8 cellular contexts compared by ENCODE assay signal in the genomic region with DNA sequence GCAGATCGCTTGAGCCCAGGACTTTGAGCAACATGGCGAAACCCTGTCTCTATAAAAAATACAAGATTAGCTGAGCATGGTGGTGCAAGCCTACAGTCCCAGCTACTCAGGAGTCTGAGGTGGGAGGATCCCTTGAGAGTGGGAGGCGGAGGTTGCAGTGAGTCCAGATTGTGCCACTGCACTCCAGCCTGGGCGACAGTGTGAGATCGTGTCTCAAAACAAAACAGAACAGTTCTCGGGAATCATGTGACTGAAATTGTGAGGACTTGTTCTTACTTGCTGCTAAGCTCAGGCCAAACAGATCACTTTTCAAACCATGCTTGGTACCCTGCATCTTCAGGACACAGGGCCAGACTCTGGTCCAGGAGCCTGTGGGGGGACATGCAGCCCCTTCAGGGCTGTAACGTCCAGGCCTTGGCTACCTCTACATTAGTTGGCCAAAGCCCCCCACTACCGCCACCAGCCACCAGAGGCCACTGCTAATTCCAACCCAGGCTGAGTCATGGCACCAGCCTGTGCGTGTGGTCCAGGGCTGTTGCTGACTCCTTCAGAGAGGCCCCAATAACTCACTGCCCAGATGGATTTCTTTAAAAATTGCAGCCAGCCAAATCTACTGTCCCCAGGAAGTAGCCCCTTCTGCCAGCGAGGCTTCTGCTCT. TPM values are rescaled to one million over a fixed set of nuclear protein-coding genes. Genes with fewer than 3 reads are reported as not detected.
DNase-seq lines count a peak whose midpoint lies in the region; TF ChIP-seq lines count a peak whose summit lies in the region.

No MANE protein-coding gene starts in this region.

- H3K27me3 Mint-ChIP-seq in endodermal cell (ENCODE audit: insufficient read depth), result peaks cover 5% of the 10 kb centered on the region
- H3K27me3 Mint-ChIP-seq in neural progenitor cell (ENCODE audit: insufficient read depth, low read depth), result peaks cover 6% of the 10 kb centered on the region

- TF ChIP-seq POLR2A in uterus (IDR thresholded peaks at IDR 0.05), result no peak

- 85 to 87% methylated on average over 6 to 10 of the region's 10 CpGs for whole genome bisulfite sequencing in endodermal cell (ENCODE audit: insufficient coverage in 1 of 2, insufficient read length in 1 of 2), 2 experiments

- no peaks in the 10 kb centered on the region for H3K27me3 ChIP-seq in endodermal cell (ENCODE audit: control insufficient read depth, insufficient read depth, low read length, poor library complexity, severe bottlenecking)
- H3K27me3 ChIP-seq in neural progenitor cell, result no peaks in the 10 kb centered on the region
- no peaks in the 10 kb centered on the region for H3K27me3 ChIP-seq in uterus

- H3K4me3 Mint-ChIP-seq in endodermal cell, result no peak overlapping the region
- H3K4me3 Mint-ChIP-seq in neural progenitor cell, result no peak overlapping the region

- no peak overlapping the region for H3K4me2 ChIP-seq in neural progenitor cell

- peaks cover 10% of the 10 kb centered on the region for H3F3A ChIP-seq in neural progenitor cell (ENCODE audit: low read depth)

- H4K20me1 ChIP-seq in neural progenitor cell (ENCODE audit: low read depth), result no peaks in the 10 kb centered on the region

- intact Hi-C loops in uterus (cut with DNase I; ENCODE audit: low total_unique reads), result no loop called here

- H3K9me3 ChIP-seq in endodermal cell (ENCODE audit: control insufficient read depth, low read length) (peaks cover 13% of the 10 kb centered on the region), neural progenitor cell (ENCODE audit: low read depth) (no peaks in the 10 kb centered on the region), uterus (no peaks in the 10 kb centered on the region)

- H3K36me3 Mint-ChIP-seq in endodermal cell (ENCODE audit: low read depth) (peaks cover 13% of the 10 kb centered on the region), neural progenitor cell (no peaks in the 10 kb centered on the region)

- H3K9me3 Mint-ChIP-seq in endodermal cell (peaks cover 19% of the 10 kb centered on the region), neural progenitor cell (peaks cover 3% of the 10 kb centered on the region)

- peaks cover 7% of the 10 kb centered on the region for H3K4me1 Mint-ChIP-seq in endodermal cell
- H3K4me1 Mint-ChIP-seq in neural progenitor cell, result peaks cover 4% of the 10 kb centered on the region

- peak overlapping the region; percentile 7 for H2AFZ ChIP-seq in neural progenitor cell (replicated peaks)

- H3K27ac Mint-ChIP-seq in endodermal cell (no peak overlapping the region), neural progenitor cell (no peak overlapping the region)

- DNase-seq in ELR (ENCODE audit: low read depth) (peak; percentile 81), HT1080 (ENCODE audit: low read depth) (peak; percentile 64), endodermal cell (peak; percentile 93), neural progenitor cell (ENCODE audit: low spot score) (peak; percentile 71), uterus (no peak), NCI-H345 treated with DMSO at 0.1 percent for 48 hours (lab: John Stamatoyannopoulos, UW; ENCODE audit: unreplicated experiment) (no peak), pons (ENCODE audit: low spot score) (no peak)

- TF ChIP-seq CTCF in WI38 (IDR thresholded peaks at IDR 0.05; ENCODE audit: low read depth, low read length), result peak; percentile 86
- TF ChIP-seq CTCF in endodermal cell (conservative IDR thresholded peaks at IDR 0.05), result peak; percentile 82
- peak; percentile 65 for TF ChIP-seq CTCF in neural progenitor cell (IDR thresholded peaks at IDR 0.05)
- TF ChIP-seq CTCF in uterus (IDR thresholded peaks at IDR 0.05), result peak in 2 of 4 experiments; percentile 15 to 20

- no peaks in the 10 kb centered on the region for H3K79me2 ChIP-seq in neural progenitor cell (ENCODE audit: low read depth)

- H3K4me1 ChIP-seq in endodermal cell (ENCODE audit: control insufficient read depth, insufficient read depth, low read length) (no peaks in the 10 kb centered on the region), neural progenitor cell (peaks cover 17% of the 10 kb centered on the region), uterus (no peaks in the 10 kb centered on the region)

- H3K9ac ChIP-seq in endodermal cell (ENCODE audit: extremely low read depth, low read length, poor library complexity, severe bottlenecking), result no peak overlapping the region
- no peak overlapping the region for H3K9ac ChIP-seq in neural progenitor cell

- H3K36me3 ChIP-seq in endodermal cell (ENCODE audit: control insufficient read depth, insufficient read depth, low read length) (no peaks in the 10 kb centered on the region), neural progenitor cell (no peaks in the 10 kb centered on the region), uterus (no peaks in the 10 kb centered on the region)

- no peak overlapping the region for H3K4me3 ChIP-seq in WI38 (ENCODE audit: low read depth, low read length)
- no peak overlapping the region for H3K4me3 ChIP-seq in endodermal cell (ENCODE audit: low read length)
- no peak overlapping the region for H3K4me3 ChIP-seq in neural progenitor cell
- H3K4me3 ChIP-seq in uterus, result no peak overlapping the region

- H3K27ac ChIP-seq in endodermal cell (ENCODE audit: low read depth, low read length) (no peak overlapping the region), neural progenitor cell (no peak overlapping the region), uterus (no peak overlapping the region)

RNA-seq across cellular contexts. Expression of gene SYNDIG1L, which starts 33.4 kb away (rescaled TPM):
- total RNA-seq in HT1080 (2014; rRNA removed; shearing (Covaris generic)), result not detected in 2 replicates
- not detected in 2 replicates for polyA plus RNA-seq in HT1080 (2015; cell fraction: cytosol; rRNA removed)
- polyA plus RNA-seq in HT1080 (2015; cell fraction: nucleus; rRNA removed), result not detected in 2 replicates
- total RNA-seq in endodermal cell (1 to 10 TPM; 2.0 to 4.1 TPM), neural progenitor cell (ENCODE audit: low replicate concordance) (0.40 TPM in 1 of 2 replicates, not detected in the other), uterus (under 1 TPM in 2 of 4 donors, not detected in 2; 0.14 to 0.30 TPM)
- 0.57 TPM for polyA plus RNA-seq in endodermal cell (2013, experiment 1 of 2)
- 0.79 TPM for polyA plus RNA-seq in endodermal cell (2013, experiment 2 of 2)

RNA-seq across cellular contexts. Expression of gene NPC2, which starts 33.7 kb away (rescaled TPM):
- 203 and 243 TPM in 2 replicates for total RNA-seq in HT1080 (2014; rRNA removed; shearing (Covaris generic))
- 201 and 245 TPM in 2 replicates for polyA plus RNA-seq in HT1080 (2015; cell fraction: cytosol; rRNA removed)
- 103 and 154 TPM in 2 replicates for polyA plus RNA-seq in HT1080 (2015; cell fraction: nucleus; rRNA removed)
- 100 to 1,000 TPM; 279 to 462 TPM for total RNA-seq in endodermal cell
- polyA plus RNA-seq in endodermal cell (2013, experiment 1 of 2), result 171 TPM
- 175 TPM for polyA plus RNA-seq in endodermal cell (2013, experiment 2 of 2)
- 371 and 405 TPM in 2 replicates for total RNA-seq in neural progenitor cell (ENCODE audit: low replicate concordance)
- 100 to 1,000 TPM; 151 to 353 (median 209) TPM for total RNA-seq in uterus

RNA-seq across cellular contexts. Expression of gene ISCA2, which starts 34.1 kb away (rescaled TPM):
- 21.1 and 23.3 TPM in 2 replicates for total RNA-seq in HT1080 (2014; rRNA removed; shearing (Covaris generic))
- polyA plus RNA-seq in HT1080 (2015; cell fraction: cytosol; rRNA removed), result 20.5 and 36.7 TPM in 2 replicates
- 21.2 and 24.7 TPM in 2 replicates for polyA plus RNA-seq in HT1080 (2015; cell fraction: nucleus; rRNA removed)
- total RNA-seq in endodermal cell (10 to 100 TPM; 40.5 to 58.1 TPM), neural progenitor cell (ENCODE audit: low replicate concordance) (45.5 and 47.0 TPM in 2 replicates), uterus (10 to 100 TPM in 2 of 4 donors, 1 to 10 TPM in 2; 1.0 to 22.2 (median 11.0) TPM)
- 46.9 TPM for polyA plus RNA-seq in endodermal cell (2013, experiment 1 of 2)
- 41.9 TPM for polyA plus RNA-seq in endodermal cell (2013, experiment 2 of 2)

Comparison
In these comparisons a context has a peak if more than half of its experiments do, and no peak if none do; other contexts are left out.
1. DNase-seq: peak in ELR (single experiment), HT1080 (single experiment), endodermal cell (single experiment) and neural progenitor cell (single experiment); none in uterus (0 of 2), NCI-H345 treated with DMSO at 0.1 percent for 48 hours (single experiment) and pons (single experiment).